In the genomic region with DNA sequence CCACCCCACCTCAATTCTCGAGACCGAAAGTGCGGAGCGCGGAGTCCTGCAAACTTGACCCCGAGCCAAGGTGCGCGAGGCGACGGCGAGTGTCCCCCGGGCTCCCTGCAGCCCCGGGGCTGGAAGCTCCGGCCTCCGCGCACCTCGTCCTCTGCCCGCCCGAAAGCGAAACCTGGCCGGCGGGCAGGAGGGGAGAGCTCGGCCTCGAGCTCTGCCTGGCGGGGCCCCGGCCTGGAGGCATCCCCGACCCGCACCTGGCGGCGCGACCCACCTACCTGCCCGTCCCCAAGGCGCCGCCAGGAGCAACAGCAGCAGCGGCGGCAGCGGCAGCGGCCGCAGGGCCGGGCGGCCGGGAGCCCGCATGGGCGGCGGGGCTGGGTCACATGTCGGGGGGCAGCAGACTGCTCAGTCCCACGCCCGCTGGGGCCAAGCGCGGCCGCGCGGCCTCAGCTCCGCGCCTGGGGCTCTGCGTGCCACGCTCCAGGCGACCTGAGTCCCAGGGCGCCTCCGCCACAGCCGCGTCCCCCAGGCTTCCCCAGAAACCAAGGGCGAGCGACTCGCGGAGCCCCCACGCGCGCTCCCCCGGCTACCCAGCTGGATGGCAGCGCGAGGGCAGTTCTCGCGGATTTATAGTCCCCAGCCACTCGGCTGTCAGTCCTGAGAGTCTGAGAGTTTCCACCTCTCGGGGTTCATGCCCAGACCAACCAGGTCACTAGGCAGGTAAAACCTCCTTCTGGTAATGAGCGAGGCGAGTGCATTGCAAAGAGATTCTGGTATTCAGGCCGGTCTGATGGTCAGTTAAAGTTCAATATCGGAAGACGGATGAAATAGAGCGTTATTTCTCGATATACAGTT, we compare ENCODE assay signal across 8 cellular contexts. TPM values are rescaled to one million over a fixed set of nuclear protein-coding genes. Genes with fewer than 3 reads are reported as not detected.
DNase-seq lines count a peak whose midpoint lies in the region; ATAC-seq and TF ChIP-seq lines count a peak whose summit lies in the region.

Gene IL20RA (minus strand): TSS at position 600 of the 855 bp plus-strand sequence. CDS start 237 bp downstream, at position 363.

- H3K4me3 ChIP-seq in heart right ventricle: peak within 1 kb of the TSS; percentile 40 to 90 (median 71)

- H3K4me1 Mint-ChIP-seq in activated T-helper 2 cell treated with anti-CD3 and anti-CD28 coated beads, Interferon-gamma antibody, Interleukin-2, Interleukin-4, amounts not matched to agents 10 μg/mL and 5 μg/mL and 100 μg/mL, durations not matched to agents 14 hours and 24 hours and 36 hours (ENCODE audit: low read depth): peaks cover 5% of the 10 kb centered on the region
- peaks cover 3% of the 10 kb centered on the region for H3K4me1 Mint-ChIP-seq in osteocyte (ENCODE audit: unreplicated experiment)

- WGBS in heart right ventricle, 2 donors: 16% methylated on average over 80 to 83 of the region's 83 CpGs

- peaks cover 84% of the 10 kb centered on the region for H3K27me3 Mint-ChIP-seq in activated T-helper 2 cell treated with anti-CD3 and anti-CD28 coated beads, Interferon-gamma antibody, Interleukin-2, Interleukin-4, amounts not matched to agents 10 μg/mL and 5 μg/mL and 100 μg/mL, durations not matched to agents 14 hours and 24 hours and 36 hours (ENCODE audit: low read depth)
- H3K27me3 Mint-ChIP-seq in osteocyte (ENCODE audit: unreplicated experiment): peaks cover 83% of the 10 kb centered on the region

- ATAC-seq in HG02642 (IDR thresholded peaks at IDR 0.05; ENCODE audit: poor library complexity, unreplicated experiment) (peak; percentile 49), heart right ventricle (peak; percentile 46 to 82 (median 59))

- H3K9me3 ChIP-seq in heart right ventricle: peaks cover 0 to 10% (median 0%) of the 10 kb centered on the region in 11 donors

- H3K4me3 Mint-ChIP-seq in activated T-helper 2 cell treated with anti-CD3 and anti-CD28 coated beads, Interferon-gamma antibody, Interleukin-2, Interleukin-4, amounts not matched to agents 10 μg/mL and 5 μg/mL and 100 μg/mL, durations not matched to agents 14 hours and 24 hours and 36 hours (ENCODE audit: low read depth): peak within 1 kb of the TSS; percentile 71
- peak within 1 kb of the TSS; percentile 74 for H3K4me3 Mint-ChIP-seq in osteocyte (ENCODE audit: unreplicated experiment)

- DNase-seq in COLO668 (lab: John Stamatoyannopoulos, UW; ENCODE audit: unreplicated experiment) (peak; percentile 67), heart right ventricle (peak; percentile 21 to 41), osteocyte (ENCODE audit: extremely low spot score, unreplicated experiment) (no peak), OCI-M2 (lab: John Stamatoyannopoulos, UW; ENCODE audit: unreplicated experiment) (no peak)
- no peak for DNase-seq in activated T-helper 2 cell treated with anti-CD3 and anti-CD28 coated beads, Interferon-gamma antibody, Interleukin-2, Interleukin-4, amounts not matched to agents 10 μg/mL and 5 μg/mL and 100 μg/mL, durations not matched to agents 14 hours and 24 hours and 36 hours (ENCODE audit: low spot score)
- DNase-seq in stimulated activated naive CD4-positive, alpha-beta T cell treated with Interleukin-2 at 50 U/mL for 16 hours (lab: John Stamatoyannopoulos, UW): no peak
- DNase-seq in activated CD4-positive, CD25-positive, alpha-beta regulatory T cell (lab: John Stamatoyannopoulos, UW): no peak

- no peak within 1 kb of the TSS for H3K27ac Mint-ChIP-seq in activated T-helper 2 cell treated with anti-CD3 and anti-CD28 coated beads, Interferon-gamma antibody, Interleukin-2, Interleukin-4, amounts not matched to agents 10 μg/mL and 5 μg/mL and 100 μg/mL, durations not matched to agents 14 hours and 24 hours and 36 hours
- no peak within 1 kb of the TSS for H3K27ac Mint-ChIP-seq in osteocyte (ENCODE audit: unreplicated experiment)

- H3K27me3 ChIP-seq in heart right ventricle: peaks cover 0 to 99% (median 28%) of the 10 kb centered on the region in 7 donors

- intact Hi-C loops in activated T-helper 2 cell treated with anti-CD3 and anti-CD28 coated beads, Interferon-gamma antibody, Interleukin-2, Interleukin-4, amounts not matched to agents 10 μg/mL and 5 μg/mL and 100 μg/mL, durations not matched to agents 14 hours and 24 hours and 36 hours (cut with micrococcal nuclease): no loop called here
- intact Hi-C loops in heart right ventricle (cut with DNase I): no loop called here

- no peaks in the 10 kb centered on the region for H3K9me3 Mint-ChIP-seq in activated T-helper 2 cell treated with anti-CD3 and anti-CD28 coated beads, Interferon-gamma antibody, Interleukin-2, Interleukin-4, amounts not matched to agents 10 μg/mL and 5 μg/mL and 100 μg/mL, durations not matched to agents 14 hours and 24 hours and 36 hours
- peaks cover 8% of the 10 kb centered on the region for H3K9me3 Mint-ChIP-seq in osteocyte (ENCODE audit: unreplicated experiment)

- peak within 1 kb of the TSS in 5 of 10 donors; percentile 0 to 51 (median 23) for H3K27ac ChIP-seq in heart right ventricle

- no peaks in the 10 kb centered on the region for H3K36me3 Mint-ChIP-seq in activated T-helper 2 cell treated with anti-CD3 and anti-CD28 coated beads, Interferon-gamma antibody, Interleukin-2, Interleukin-4, amounts not matched to agents 10 μg/mL and 5 μg/mL and 100 μg/mL, durations not matched to agents 14 hours and 24 hours and 36 hours (ENCODE audit: low read depth)
- no peaks in the 10 kb centered on the region for H3K36me3 Mint-ChIP-seq in osteocyte (ENCODE audit: unreplicated experiment)

- H3K4me1 ChIP-seq in heart right ventricle: peaks cover 0 to 8% (median 0%) of the 10 kb centered on the region in 9 donors

- H3K36me3 ChIP-seq in heart right ventricle: no peaks in the 10 kb centered on the region

- TF ChIP-seq CTCF in heart right ventricle (IDR thresholded peaks at IDR 0.05): no peak
- no peak for TF ChIP-seq CTCF in osteocyte (IDR thresholded peaks at IDR 0.05)

RNA-seq across cellular contexts. Expression of gene IL20RA, which starts in this region (rescaled TPM):
- not detected in 2 replicates for total RNA-seq in activated T-helper 2 cell treated with anti-CD3 and anti-CD28 coated beads, Interferon-gamma antibody, Interleukin-2, Interleukin-4, amounts not matched to agents 10 μg/mL and 5 μg/mL and 100 μg/mL, durations not matched to agents 14 hours and 24 hours and 36 hours
- 10 to 100 TPM in 1 of 10 donors, 1 to 10 TPM in 8, under 1 TPM in 1; 0.42 to 15.4 (median 2.2) TPM for total RNA-seq in heart right ventricle
- polyA plus RNA-seq in heart right ventricle: 1 to 10 TPM in 1 of 2 donors, under 1 TPM in 1; 0.28 to 1.8 TPM
- not detected in 2 replicates for total RNA-seq in osteocyte

Comparison
In these comparisons a context has a peak if more than half of its experiments do, and no peak if none do; other contexts are left out.
1. DNase-seq: peak in COLO668 (single experiment) and heart right ventricle (2 of 2); none in activated T-helper 2 cell treated with anti-CD3 and anti-CD28 coated beads, Interferon-gamma antibody, Interleukin-2, Interleukin-4, amounts not matched to agents 10 μg/mL and 5 μg/mL and 100 μg/mL, durations not matched to agents 14 hours and 24 hours and 36 hours (single experiment), osteocyte (single experiment), OCI-M2 (single experiment), stimulated activated naive CD4-positive, alpha-beta T cell treated with Interleukin-2 at 50 U/mL for 16 hours (single experiment) and activated CD4-positive, CD25-positive, alpha-beta regulatory T cell (0 of 4).